ENCODE assay signal across 29 cellular contexts in the genomic region with DNA sequence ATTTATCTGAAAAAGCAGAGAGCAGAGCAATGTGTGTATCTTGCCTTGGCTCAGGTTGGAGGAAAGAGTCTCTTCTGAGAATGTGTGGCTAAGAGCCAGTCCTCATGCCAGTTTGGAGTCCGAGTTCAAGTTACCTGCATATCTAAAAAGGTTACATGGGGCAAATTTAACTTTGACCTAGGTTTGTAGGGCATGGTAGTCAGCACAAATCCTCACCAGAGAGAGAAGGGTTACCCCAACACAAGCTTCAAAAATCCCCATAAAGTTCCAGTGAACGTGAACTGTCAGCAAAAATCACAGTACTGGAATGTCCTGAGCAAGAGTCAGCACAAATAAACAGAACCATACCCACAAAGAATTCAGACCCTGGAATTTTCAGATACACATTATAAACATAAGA. TPM values are rescaled to one million over a fixed set of nuclear protein-coding genes. Genes with fewer than 3 reads are reported as not detected.
DNase-seq lines count a peak whose midpoint lies in the region; ATAC-seq and TF ChIP-seq lines count a peak whose summit lies in the region.
"Had no signal": no experiment of that assay in that cellular context is flagged by ENCODE, and none has a peak within 500 bp of the region (broad histone marks: within the 10 kb centered on the region; RNA-seq: fewer than 3 reads in every experiment).

No MANE protein-coding gene starts in this region.

- TF ChIP-seq CTCF in liver (IDR thresholded peaks at IDR 0.05; ENCODE audit: low read depth, low read length, missing input control): no peak
- TF ChIP-seq CTCF in GM20000 (IDR thresholded peaks at IDR 0.05; ENCODE audit: extremely low read depth, missing control alignments): no peak

- peak overlapping the region; percentile 53 for H3K27ac Mint-ChIP-seq in dendritic cell treated with granulocyte-macrophage colony-stimulating factor and Interleukin-4, amounts not matched to agents 40 ng/mL and 50 ng/mL, for 4 days
- H3K27ac Mint-ChIP-seq in stimulated activated naive B cell treated with anti-CD40 and anti-IgM and Interleukin-4, amounts not matched to agents 10 μg/mL and 1 μg/mL and 100 μg/mL, for 72 hours: peak overlapping the region; percentile 78
- H3K27ac Mint-ChIP-seq: activated T-cell treated with anti-CD3 and anti-CD28 coated beads, Interleukin-2, amount 50 U/mL, for 24 hours; CD8-positive, alpha-beta memory T cell; immature natural killer cell had no signal

- H3K4me3 Mint-ChIP-seq in dendritic cell treated with granulocyte-macrophage colony-stimulating factor and Interleukin-4, amounts not matched to agents 40 ng/mL and 50 ng/mL, for 4 days: no peak overlapping the region
- no peak overlapping the region for H3K4me3 Mint-ChIP-seq in stimulated activated naive B cell treated with anti-CD40 and anti-IgM and Interleukin-4, amounts not matched to agents 10 μg/mL and 1 μg/mL and 100 μg/mL, for 72 hours
- H3K4me3 Mint-ChIP-seq: activated T-cell treated with anti-CD3 and anti-CD28 coated beads, Interleukin-2, amount 50 U/mL, for 24 hours; CD8-positive, alpha-beta memory T cell; immature natural killer cell; neural crest cell had no signal

- DNase-seq in left ventricle myocardium superior (no peak), left cardiac atrium (no peak), GM20000 (ENCODE audit: low spot score) (no peak), posterior cingulate gyrus (no peak)
- no peak for DNase-seq in stimulated activated naive B cell treated with anti-CD40 and anti-IgM and Interleukin-4, amounts not matched to agents 10 μg/mL and 1 μg/mL and 100 μg/mL, for 72 hours
- DNase-seq in stimulated activated CD4-positive, alpha-beta T cell treated with anti-CD3 and anti-CD28 coated beads, Interleukin-15, amount 100 ng/mL, for 24 hours: no peak
- DNase-seq: 8988T; activated CD4-positive, CD25-positive, alpha-beta regulatory T cell treated with anti-CD3 and anti-CD28 coated beads, Interleukin-2, amount 50 U/mL, for 72 hours; activated naive CD4-positive, alpha-beta T cell; activated T-cell treated with anti-CD3 and anti-CD28 coated beads, Interleukin-2, amount 50 U/mL, for 24 hours; amygdala; caudate nucleus; CD8-positive, alpha-beta memory T cell; DMS153; dorsolateral prefrontal cortex; heart right ventricle; immature natural killer cell; mucosa of descending colon; NCI-H187; NCI-H524 treated with DMSO at 0.1 percent for 48 hours; SJCRH30; stimulated activated CD4-positive, alpha-beta T cell treated with anti-CD3 and anti-CD28 coated beads, Interleukin-2, amount 100 ng/mL, for 24 hours; T-helper 1 cell had no signal

- no peak overlapping the region for H3K27ac ChIP-seq in liver (ENCODE audit: low read depth in 1 of 2, low read length in 2 of 2)
- H3K27ac ChIP-seq: dorsolateral prefrontal cortex, heart right ventricle, prostate gland, SJCRH30, skin epidermis, suprapubic skin had no signal

- H3K4me3 ChIP-seq in liver (ENCODE audit: low read depth in 1 of 3, low read length in 3 of 3): no peak overlapping the region
- H3K4me3 ChIP-seq: dorsolateral prefrontal cortex, heart right ventricle, mucosa of descending colon, prostate gland, SJCRH30, skin epidermis, suprapubic skin had no signal

- peaks cover 0 to 18% (median 4%) of the 10 kb centered on the region in 4 donors for H3K36me3 ChIP-seq in liver (ENCODE audit: control insufficient read depth in 4 of 4, insufficient read depth in 3 of 4, low read depth in 1 of 4, low read length in 3 of 4)
- H3K36me3 ChIP-seq: prostate gland had no signal

- peaks cover 46% of the 10 kb centered on the region for H3K36me3 Mint-ChIP-seq in dendritic cell treated with granulocyte-macrophage colony-stimulating factor and Interleukin-4, amounts not matched to agents 40 ng/mL and 50 ng/mL, for 4 days (ENCODE audit: low read depth)
- peaks cover 20 to 31% of the 10 kb centered on the region in 2 donors for H3K36me3 Mint-ChIP-seq in stimulated activated naive B cell treated with anti-CD40 and anti-IgM and Interleukin-4, amounts not matched to agents 10 μg/mL and 1 μg/mL and 100 μg/mL, for 72 hours

- TF ChIP-seq RAD21 in liver (IDR thresholded peaks at IDR 0.05): no peak

- H3K4me1 Mint-ChIP-seq in dendritic cell treated with granulocyte-macrophage colony-stimulating factor and Interleukin-4, amounts not matched to agents 40 ng/mL and 50 ng/mL, for 4 days (ENCODE audit: low read depth): peaks cover 19% of the 10 kb centered on the region
- peaks cover 10 to 22% of the 10 kb centered on the region in 2 donors for H3K4me1 Mint-ChIP-seq in stimulated activated naive B cell treated with anti-CD40 and anti-IgM and Interleukin-4, amounts not matched to agents 10 μg/mL and 1 μg/mL and 100 μg/mL, for 72 hours
- H3K4me1 Mint-ChIP-seq: immature natural killer cell, neural crest cell had no signal

- H3K9me3 Mint-ChIP-seq in dendritic cell treated with granulocyte-macrophage colony-stimulating factor and Interleukin-4, amounts not matched to agents 40 ng/mL and 50 ng/mL, for 4 days: no peaks in the 10 kb centered on the region
- H3K9me3 Mint-ChIP-seq in stimulated activated naive B cell treated with anti-CD40 and anti-IgM and Interleukin-4, amounts not matched to agents 10 μg/mL and 1 μg/mL and 100 μg/mL, for 72 hours: no peaks in the 10 kb centered on the region
- H3K9me3 Mint-ChIP-seq: activated T-cell treated with anti-CD3 and anti-CD28 coated beads, Interleukin-2, amount 50 U/mL, for 24 hours; CD8-positive, alpha-beta memory T cell; immature natural killer cell; neural crest cell had no signal

- 24% methylated on average over 2 of the region's 2 CpGs for WGBS in liver

- ATAC-seq in left ventricle myocardium superior (peak; percentile 53), left cardiac atrium (no peak)
- peak; percentile 61 to 68 for ATAC-seq in stimulated activated naive B cell treated with anti-CD40 and anti-IgM and Interleukin-4, amounts not matched to agents 10 μg/mL and 1 μg/mL and 100 μg/mL, for 72 hours (replicated peaks)
- ATAC-seq: mucosa of descending colon had no signal

- H3K9ac ChIP-seq in liver (ENCODE audit: low read depth in 1 of 2, low read length in 2 of 2): no peak overlapping the region

- intact Hi-C loops in left ventricle myocardium superior (cut with micrococcal nuclease): no loop called here
- intact Hi-C loops in left cardiac atrium (cut with DNase I): no loop called here
- intact Hi-C loops in dendritic cell treated with granulocyte-macrophage colony-stimulating factor and Interleukin-4, amounts not matched to agents 40 ng/mL and 50 ng/mL, for 4 days (cut with micrococcal nuclease): no loop called here
- intact Hi-C loops in posterior cingulate gyrus (cut with DNase I): no loop called here

- H3K27me3 Mint-ChIP-seq in dendritic cell treated with granulocyte-macrophage colony-stimulating factor and Interleukin-4, amounts not matched to agents 40 ng/mL and 50 ng/mL, for 4 days: no peaks in the 10 kb centered on the region
- H3K27me3 Mint-ChIP-seq in stimulated activated naive B cell treated with anti-CD40 and anti-IgM and Interleukin-4, amounts not matched to agents 10 μg/mL and 1 μg/mL and 100 μg/mL, for 72 hours: no peaks in the 10 kb centered on the region
- H3K27me3 Mint-ChIP-seq: activated T-cell treated with anti-CD3 and anti-CD28 coated beads, Interleukin-2, amount 50 U/mL, for 24 hours; CD8-positive, alpha-beta memory T cell had no signal

- no peaks in the 10 kb centered on the region for H3K27me3 ChIP-seq in liver (ENCODE audit: control insufficient read depth in 4 of 4, insufficient read depth in 4 of 4, low read length in 3 of 4)
- H3K27me3 ChIP-seq: dorsolateral prefrontal cortex, heart right ventricle, SJCRH30, suprapubic skin had no signal

- no peaks in the 10 kb centered on the region for H3K9me3 ChIP-seq in liver (ENCODE audit: control insufficient read depth in 4 of 4, low read length in 3 of 4)
- H3K9me3 ChIP-seq: heart right ventricle, mucosa of descending colon, prostate gland, SJCRH30, suprapubic skin had no signal

- peaks cover 0 to 6% (median 4%) of the 10 kb centered on the region in 4 donors for H3K4me1 ChIP-seq in liver (ENCODE audit: control insufficient read depth in 4 of 4, insufficient read depth in 4 of 4, low read length in 3 of 4)
- H3K4me1 ChIP-seq: prostate gland, SJCRH30, suprapubic skin had no signal

TF ChIP-seq in liver, 16 proteins besides CTCF, POLR2A, EP300 and RAD21:
- no peak for TF ChIP-seq FOXA1 (IDR thresholded peaks at IDR 0.05)
- TF ChIP-seq, protein P1, sequence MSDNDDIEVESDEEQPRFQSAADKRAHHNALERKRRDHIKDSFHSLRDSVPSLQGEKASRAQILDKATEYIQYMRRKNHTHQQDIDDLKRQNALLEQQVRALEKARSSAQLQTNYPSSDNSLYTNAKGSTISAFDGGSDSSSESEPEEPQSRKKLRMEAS (IDR thresholded peaks at IDR 0.05): no peak
- TF ChIP-seq HNF4A (conservative IDR thresholded peaks at IDR 0.05): peak; percentile 55 to 61
- TF ChIP-seq EGR1 (IDR thresholded peaks at IDR 0.05; ENCODE audit: low read depth in 2 of 2): no peak
- TF ChIP-seq RXRA (IDR thresholded peaks at IDR 0.05): peak in 1 of 2 donors; percentile 19

RNA-seq across cellular contexts. Expression of gene SDHD, which starts 13.8 kb away (rescaled TPM):
- total RNA-seq in left ventricle myocardium superior (269 TPM), left cardiac atrium (100 to 1,000 TPM; 158 to 166 TPM), liver (100 to 1,000 TPM; 154 to 164 TPM)
- polyA plus RNA-seq in liver: 100 to 1,000 TPM; 190 to 277 TPM

RNA-seq across cellular contexts. Expression of gene TIMM8B, which starts 13.9 kb away (rescaled TPM):
- total RNA-seq in left ventricle myocardium superior (158 TPM), left cardiac atrium (100 to 1,000 TPM; 103 to 105 TPM), liver (10 to 100 TPM; 23.4 to 80.0 TPM)
- 100 to 1,000 TPM in 1 of 2 donors, 10 to 100 TPM in 1; 77.5 to 108 TPM for polyA plus RNA-seq in liver

RNA-seq across cellular contexts. Expression of gene NKAPD1, which starts 26.4 kb away (rescaled TPM):
- total RNA-seq in left ventricle myocardium superior (7.7 TPM), left cardiac atrium (10 to 100 TPM in 1 of 2 donors, 1 to 10 TPM in 1; 6.7 to 10.4 TPM), liver (10 to 100 TPM in 1 of 2 donors, 1 to 10 TPM in 1; 7.3 to 11.2 TPM)
- 1 to 10 TPM; 5.3 to 7.6 TPM for polyA plus RNA-seq in liver

RNA-seq across cellular contexts. Expression of gene PIH1D2, which starts 26.6 kb away (rescaled TPM):
- total RNA-seq in left ventricle myocardium superior: 1.6 TPM
- total RNA-seq in left cardiac atrium: 1 to 10 TPM in 1 of 2 donors, under 1 TPM in 1; 0.76 to 1.3 TPM
- under 1 TPM; 0.25 to 0.42 TPM for total RNA-seq in liver
- polyA plus RNA-seq in liver: under 1 TPM; 0.43 to 0.52 TPM
- polyA plus RNA-seq: CD8-positive, alpha-beta memory T cell; immature natural killer cell had no signal

Comparison
In these comparisons a context has a peak if more than half of its experiments do, and no peak if none do; other contexts are left out.
1. ATAC-seq: peak in left ventricle myocardium superior (single experiment) and stimulated activated naive B cell treated with anti-CD40 and anti-IgM and Interleukin-4, amounts not matched to agents 10 μg/mL and 1 μg/mL and 100 μg/mL, for 72 hours (2 of 2); none in left cardiac atrium (0 of 2).